8 cellular contexts compared by ENCODE assay signal in genomic region chr3:137105277-137105977, GRCh38.
DNase-seq lines count a peak whose midpoint lies in the region; ATAC-seq and TF ChIP-seq lines count a peak whose summit lies in the region.

No MANE protein-coding gene starts in this region.

- H3K36me3 ChIP-seq in SK-N-MC (ENCODE audit: insufficient read depth, low read length) (no peaks in the 10 kb centered on the region), esophagus squamous epithelium (no peaks in the 10 kb centered on the region)

- no peak overlapping the region for H3K27ac ChIP-seq in SK-N-MC
- H3K27ac ChIP-seq in esophagus squamous epithelium = no peak overlapping the region

- no peak for TF ChIP-seq POLR2A in esophagus squamous epithelium (IDR thresholded peaks at IDR 0.05)

- no peaks in the 10 kb centered on the region for H3K4me1 Mint-ChIP-seq in naive B cell

- WGBS in esophagus squamous epithelium, 2 donors = 17 to 19% methylated on average over 10 of the region's 10 CpGs

- H3K27me3 Mint-ChIP-seq in naive B cell = peaks cover 8 to 24% (median 22%) of the 10 kb centered on the region in 3 donors

- ATAC-seq in GM21390 (IDR thresholded peaks at IDR 0.05; ENCODE audit: unreplicated experiment) (peak; percentile 88), naive B cell (ENCODE audit: low read depth in 2 of 2) (peak; percentile 27 to 40)

- no peak overlapping the region for H3K27ac Mint-ChIP-seq in naive B cell

- intact Hi-C loops in esophagus squamous epithelium (cut with DNase I) = no loop called here

- peak overlapping the region; percentile 5 for H3K9ac ChIP-seq in SK-N-MC (ENCODE audit: insufficient read length)

- H3K4me1 ChIP-seq in esophagus squamous epithelium = peaks cover 0 to 5% (median 0%) of the 10 kb centered on the region in 3 donors

- H3K9me3 Mint-ChIP-seq in naive B cell = peaks cover 0 to 2% (median 0%) of the 10 kb centered on the region in 7 donors

- DNase-seq in DMS 273 (lab: John Stamatoyannopoulos, UW; ENCODE audit: unreplicated experiment) = peak; percentile 94
- peak; percentile 88 for DNase-seq in NCI-H128 (lab: John Stamatoyannopoulos, UW; ENCODE audit: unreplicated experiment)
- DNase-seq in SK-N-MC (ENCODE audit: low read depth, low spot score) = peak; percentile 87
- no peak for DNase-seq in esophagus squamous epithelium (lab: John Stamatoyannopoulos, UW)
- peak; percentile 19 for DNase-seq in naive B cell
- DNase-seq in activated effector memory CD4-positive, alpha-beta T cell treated with anti-CD3 and anti-CD28 coated beads, Interleukin-2, amount 50 U/mL, for 16 hours = no peak
- no peak for DNase-seq in stimulated activated CD4-positive, alpha-beta T cell treated with anti-CD3 and anti-CD28 coated beads, Interleukin-1b, Interleukin-23, amount 100 ng/mL, for 48 hours

- no peak overlapping the region for H3K4me3 Mint-ChIP-seq in naive B cell

- H3K9me3 ChIP-seq in SK-N-MC (ENCODE audit: low read depth, low read length) (no peaks in the 10 kb centered on the region), esophagus squamous epithelium (no peaks in the 10 kb centered on the region)

- no peak overlapping the region for H3K4me3 ChIP-seq in SK-N-MC
- H3K4me3 ChIP-seq in esophagus squamous epithelium = no peak overlapping the region

- peaks cover 0 to 27% (median 0%) of the 10 kb centered on the region in 4 donors for H3K27me3 ChIP-seq in esophagus squamous epithelium

- peak in 5 of 6 experiments; percentile 47 to 68 (median 56) for TF ChIP-seq CTCF in esophagus squamous epithelium (IDR thresholded peaks at IDR 0.05)

- no peaks in the 10 kb centered on the region for H3K36me3 Mint-ChIP-seq in naive B cell

Comparison
In these comparisons a context has a peak if more than half of its experiments do, and no peak if none do; other contexts are left out.
1. DNase-seq: peak in DMS 273 (single experiment), NCI-H128 (single experiment), SK-N-MC (single experiment) and naive B cell (single experiment); none in esophagus squamous epithelium (single experiment), activated effector memory CD4-positive, alpha-beta T cell treated with anti-CD3 and anti-CD28 coated beads, Interleukin-2, amount 50 U/mL, for 16 hours (single experiment) and stimulated activated CD4-positive, alpha-beta T cell treated with anti-CD3 and anti-CD28 coated beads, Interleukin-1b, Interleukin-23, amount 100 ng/mL, for 48 hours (single experiment).